Comparison of ENCODE assay signal across 16 cellular contexts in genomic region chr15:100248236-100248635, GRCh38.
"Had no signal": no experiment of that assay in that cellular context is flagged by ENCODE, and none has a peak within 500 bp of the region (broad histone marks: within the 10 kb centered on the region; RNA-seq: fewer than 3 reads in every experiment).

No MANE protein-coding gene starts in this region.

- ATAC-seq: left colon; right cardiac atrium; stimulated activated naive CD8-positive, alpha-beta T cell treated with anti-CD3 and anti-CD28 coated beads, Interleukin-15, Interleukin-2, amounts not matched to agents 100 U/mL and 50 U/mL, for 24 hours had no signal

- H3K9me3 Mint-ChIP-seq: mesothelial cell of epicardium, natural killer cell, neural crest cell had no signal

- H3K9me3 ChIP-seq: ovary, tibial nerve had no signal

- H3K4me3 ChIP-seq: hepatocyte, ovary, smooth muscle cell, tibial nerve had no signal

- H3K27ac Mint-ChIP-seq: progenitor cell of endocrine pancreas had no signal

- H3K4me3 Mint-ChIP-seq: mesothelial cell of epicardium, neural crest cell had no signal

- H3K36me3 ChIP-seq: ovary, tibial nerve had no signal

- H3K36me3 Mint-ChIP-seq: natural killer cell had no signal

- H3K27ac ChIP-seq: hepatocyte, ovary, tibial nerve had no signal

- H3K27me3 ChIP-seq: hepatocyte, ovary, tibial nerve had no signal

- DNase-seq: central memory CD4-positive, alpha-beta T cell; erythroblast; foreskin melanocyte; left colon; natural killer cell; nucleus accumbens; right cardiac atrium; stimulated activated CD4-positive, alpha-beta T cell treated with anti-CD3 and anti-CD28 coated beads, Interleukin-2, amount 100 ng/mL, for 48 hours; stimulated activated naive CD8-positive, alpha-beta T cell treated with anti-CD3 and anti-CD28 coated beads, Interleukin-15, Interleukin-2, amounts not matched to agents 100 U/mL and 50 U/mL, for 24 hours had no signal
